In genomic region chr10:24722676-24723385, GRCh38 we compare ENCODE assay signal across 8 cellular contexts. TPM values are rescaled to one million over a fixed set of nuclear protein-coding genes. Genes with fewer than 3 reads are reported as not detected.
A peak's percentile ranks its signal among the peaks of the same experiment; 100 is the strongest.
DNase-seq lines count a peak whose midpoint lies in the region; ATAC-seq and TF ChIP-seq lines count a peak whose summit lies in the region.

No MANE protein-coding gene starts in this region.

- peak; percentile 49 for DNase-seq in AG08395 (ENCODE audit: low spot score)
- peak; percentile 64 for DNase-seq in SK-N-DZ (ENCODE audit: low spot score)
- peak; percentile 41 to 70 (median 57) for DNase-seq in adrenal gland
- DNase-seq in right atrium auricular region (ENCODE audit: low spot score) = no peak
- peak; percentile 77 for DNase-seq in putamen (ENCODE audit: low spot score)
- no peak for DNase-seq in NCI-H2107 (lab: John Stamatoyannopoulos, UW)

- TF ChIP-seq CTCF in adrenal gland (IDR thresholded peaks at IDR 0.05) (no peak), right atrium auricular region (IDR thresholded peaks at IDR 0.05) (no peak)

- intact Hi-C loops in adrenal gland (cut with DNase I) = loop anchor here (5.0 to 10.0 kb wide), 2 partner anchors 81 to 232 kb away; partner anchors contain the start of gene PRTFDC1 (in 1 of the 2)

- H3K4me1 ChIP-seq in adrenal gland (replicated peaks in 1 of 2) = peaks cover 20 to 33% of the 10 kb centered on the region in 2 donors
- peaks cover 0 to 33% of the 10 kb centered on the region in 2 donors for H3K4me1 ChIP-seq in right atrium auricular region

- H3K27ac ChIP-seq in adrenal gland (peak overlapping the region; percentile 70 to 98 (median 95)), right atrium auricular region (peak overlapping the region; percentile 96 to 97)

- TF ChIP-seq POLR2A in adrenal gland (IDR thresholded peaks at IDR 0.05) = peak in 1 of 2 donors; percentile 52

- H3K4me3 ChIP-seq in adrenal gland (peak overlapping the region; percentile 39 to 90 (median 56)), right atrium auricular region (peak overlapping the region; percentile 76 to 84)

- H3K9me3 ChIP-seq in adrenal gland (replicated peaks in 1 of 3) = no peaks in the 10 kb centered on the region
- no peaks in the 10 kb centered on the region for H3K9me3 ChIP-seq in right atrium auricular region

- 0 to 3% (median 1%) methylated on average over 6 to 84 of the region's 84 CpGs for whole genome bisulfite sequencing in adrenal gland, 4 donors

- H3K36me3 ChIP-seq in adrenal gland (replicated peaks in 1 of 2) = no peaks in the 10 kb centered on the region
- H3K36me3 ChIP-seq in right atrium auricular region = no peaks in the 10 kb centered on the region

- ATAC-seq in GM18867 (IDR thresholded peaks at IDR 0.05; ENCODE audit: unreplicated experiment) (peak; percentile 31), HG03097 (IDR thresholded peaks at IDR 0.05; ENCODE audit: low FRiP score, unreplicated experiment) (peak; percentile 28)

- H3K27me3 ChIP-seq in adrenal gland (no peaks in the 10 kb centered on the region), right atrium auricular region (no peaks in the 10 kb centered on the region)

RNA-seq across cellular contexts. Expression of gene ARHGAP21, which starts 0.9 kb away (rescaled TPM):
- 28.6 and 32.3 TPM in 2 replicates for polyA plus RNA-seq in SK-N-DZ (2014; cell fraction: cytosol; rRNA removed)
- polyA plus RNA-seq in SK-N-DZ (2014; cell fraction: nucleus; rRNA removed) = 65.8 and 109 TPM in 2 replicates
- total RNA-seq in adrenal gland (100 to 1,000 TPM in 5 of 8 donors, 10 to 100 TPM in 3; 80.4 to 160 (median 122) TPM), right atrium auricular region (10 to 100 TPM; 45.0 to 46.3 TPM)
- 10 to 100 TPM; 45.2 to 74.1 (median 66.6) TPM for polyA plus RNA-seq in adrenal gland

Comparison
In these comparisons a context has a peak if more than half of its experiments do, and no peak if none do; other contexts are left out.
1. DNase-seq: peak in AG08395 (single experiment), SK-N-DZ (single experiment), adrenal gland (7 of 7) and putamen (single experiment); none in right atrium auricular region (single experiment) and NCI-H2107 (single experiment).